In genomic region chr3:111591555-111591954, GRCh38 we compare ENCODE assay signal across 24 cellular contexts. TPM values are rescaled to one million over a fixed set of nuclear protein-coding genes. Genes with fewer than 3 reads are reported as not detected.
A peak's percentile ranks its signal among the peaks of the same experiment; 100 is the strongest.
DNase-seq lines count a peak whose midpoint lies in the region; ATAC-seq and TF ChIP-seq lines count a peak whose summit lies in the region.
"Had no signal": no experiment of that assay in that cellular context is flagged by ENCODE, and none has a peak within 500 bp of the region (broad histone marks: within the 10 kb centered on the region; RNA-seq: fewer than 3 reads in every experiment).

No MANE protein-coding gene starts in this region.

- H2AFZ ChIP-seq in smooth muscle cell (ENCODE audit: low read depth), result peak overlapping the region; percentile 20
- H2AFZ ChIP-seq: hepatocyte had no signal

- no peak overlapping the region for H3K4me3 ChIP-seq in adipocyte (ENCODE audit: low read length)
- no peak overlapping the region for H3K4me3 ChIP-seq in smooth muscle cell
- no peak overlapping the region for H3K4me3 ChIP-seq in suprapubic skin
- H3K4me3 ChIP-seq: hepatocyte, K562 had no signal

- peak overlapping the region; percentile 91 for H3K4me3 Mint-ChIP-seq in activated T-cell treated with anti-CD3 and anti-CD28 coated beads, Interleukin-2, amount 50 U/mL, for 24 hours
- H3K4me3 Mint-ChIP-seq: activated naive CD4-positive, alpha-beta T cell treated with anti-CD3 and anti-CD28 coated beads, Interleukin-2, amount 10 ng/mL, durations not matched to agents 7 days and 5 days; memory B cell; neural crest cell had no signal

- H3K27me3 Mint-ChIP-seq in activated T-cell treated with anti-CD3 and anti-CD28 coated beads, Interleukin-2, amount 50 U/mL, for 24 hours, result no peaks in the 10 kb centered on the region
- H3K27me3 Mint-ChIP-seq: activated naive CD4-positive, alpha-beta T cell treated with anti-CD3 and anti-CD28 coated beads, Interleukin-2, amount 10 ng/mL, durations not matched to agents 7 days and 5 days; stimulated activated naive B cell treated with anti-CD40 and anti-IgM and Interleukin-4, amounts not matched to agents 10 μg/mL and 1 μg/mL and 100 μg/mL, for 72 hours had no signal

- no peaks in the 10 kb centered on the region for H3K9me3 ChIP-seq in adipocyte (ENCODE audit: control insufficient read depth, low read length)
- H3K9me3 ChIP-seq in smooth muscle cell (replicated peaks; ENCODE audit: low read depth), result no peaks in the 10 kb centered on the region
- H3K9me3 ChIP-seq in suprapubic skin, result no peaks in the 10 kb centered on the region

- no peaks in the 10 kb centered on the region for H3K27me3 ChIP-seq in adipocyte (replicated peaks; ENCODE audit: control insufficient read depth, insufficient read depth, low read length)
- H3K27me3 ChIP-seq in smooth muscle cell (ENCODE audit: low read depth), result no peaks in the 10 kb centered on the region
- H3K27me3 ChIP-seq in suprapubic skin, result no peaks in the 10 kb centered on the region
- H3K27me3 ChIP-seq: hepatocyte had no signal

- no peak for DNase-seq in activated T-cell treated with anti-CD3 and anti-CD28 coated beads, Interleukin-2, amount 50 U/mL, for 24 hours
- DNase-seq in activated T-cell treated with anti-CD3 and anti-CD28 coated beads for 4 hours, result no peak
- DNase-seq in LHCN-M2 (ENCODE audit: low read depth), result peak; percentile 38
- peak; percentile 24 for DNase-seq in adipocyte (ENCODE audit: low read depth)
- DNase-seq in smooth muscle cell (lab: John Stamatoyannopoulos, UW; ENCODE audit: unreplicated experiment), result no peak
- DNase-seq in suprapubic skin (ENCODE audit: low spot score in 2 of 2), result no peak
- no peak for DNase-seq in HPDE6-E6E7 (ENCODE audit: extremely low spot score)
- DNase-seq: activated CD4-positive, alpha-beta T cell treated with anti-CD3 and anti-CD28 coated beads, Interleukin-2, amount 50 U/mL, for 48 hours; activated naive CD4-positive, alpha-beta T cell treated with anti-CD3 and anti-CD28 coated beads, Interleukin-2, amount 10 ng/mL, durations not matched to agents 7 days and 5 days; Caco-2; effector CD4-positive, alpha-beta T cell; kidney; NCI-H1048; NCI-H69; stimulated activated naive B cell treated with anti-CD40 and anti-IgM and Interleukin-4, amounts not matched to agents 10 μg/mL and 1 μg/mL and 100 μg/mL, for 72 hours had no signal

- H3K79me2 ChIP-seq in smooth muscle cell (ENCODE audit: low read depth), result no peaks in the 10 kb centered on the region
- H3K79me2 ChIP-seq: hepatocyte had no signal

- H3K27ac ChIP-seq in smooth muscle cell (ENCODE audit: low read depth) (peak overlapping the region; percentile 58), suprapubic skin (no peak overlapping the region)
- H3K27ac ChIP-seq: hepatocyte, HL-60 had no signal

- H3F3A ChIP-seq in smooth muscle cell (ENCODE audit: low read depth), result peaks cover 3% of the 10 kb centered on the region

- H3K9me3 Mint-ChIP-seq in activated T-cell treated with anti-CD3 and anti-CD28 coated beads, Interleukin-2, amount 50 U/mL, for 24 hours, result peaks cover 3% of the 10 kb centered on the region
- H3K9me3 Mint-ChIP-seq: memory B cell had no signal

- H3K36me3 ChIP-seq in adipocyte (ENCODE audit: control insufficient read depth, insufficient read depth, low read length, severe bottlenecking) (no peaks in the 10 kb centered on the region), smooth muscle cell (ENCODE audit: low read depth) (no peaks in the 10 kb centered on the region), suprapubic skin (no peaks in the 10 kb centered on the region)

- no peak for ATAC-seq in GM19035 (IDR thresholded peaks at IDR 0.05; ENCODE audit: unreplicated experiment)
- ATAC-seq: K562; stimulated activated naive B cell treated with anti-CD40 and anti-IgM and Interleukin-4, amounts not matched to agents 10 μg/mL and 1 μg/mL and 100 μg/mL, for 72 hours had no signal

- H3K36me3 Mint-ChIP-seq in activated T-cell treated with anti-CD3 and anti-CD28 coated beads, Interleukin-2, amount 50 U/mL, for 24 hours (ENCODE audit: low read depth), result peaks cover 88% of the 10 kb centered on the region
- H3K36me3 Mint-ChIP-seq: memory B cell had no signal

- no peak for TF ChIP-seq POLR2A in suprapubic skin (IDR thresholded peaks at IDR 0.05)

- no peak for TF ChIP-seq EP300 in suprapubic skin (IDR thresholded peaks at IDR 0.05)

- H4K20me1 ChIP-seq in smooth muscle cell (ENCODE audit: low read depth), result no peaks in the 10 kb centered on the region

- peak overlapping the region; percentile 92 for H3K27ac Mint-ChIP-seq in activated T-cell treated with anti-CD3 and anti-CD28 coated beads, Interleukin-2, amount 50 U/mL, for 24 hours
- H3K27ac Mint-ChIP-seq: activated naive CD4-positive, alpha-beta T cell treated with anti-CD3 and anti-CD28 coated beads, Interleukin-2, amount 10 ng/mL, durations not matched to agents 7 days and 5 days; memory B cell; stimulated activated naive B cell treated with anti-CD40 and anti-IgM and Interleukin-4, amounts not matched to agents 10 μg/mL and 1 μg/mL and 100 μg/mL, for 72 hours had no signal

- peaks cover 68% of the 10 kb centered on the region for H3K4me1 Mint-ChIP-seq in activated T-cell treated with anti-CD3 and anti-CD28 coated beads, Interleukin-2, amount 50 U/mL, for 24 hours (ENCODE audit: low read depth)
- H3K4me1 Mint-ChIP-seq: neural crest cell had no signal

- peak overlapping the region; percentile 58 for H3K4me2 ChIP-seq in smooth muscle cell
- H3K4me2 ChIP-seq: hepatocyte had no signal

- TF ChIP-seq CTCF in smooth muscle cell (IDR thresholded peaks at IDR 0.05; ENCODE audit: borderline replicate concordance, insufficient read depth, poor library complexity, severe bottlenecking) (no peak), suprapubic skin (IDR thresholded peaks at IDR 0.05) (no peak)

- H3K4me1 ChIP-seq in adipocyte (ENCODE audit: control insufficient read depth, insufficient read depth, low read length) (no peaks in the 10 kb centered on the region), smooth muscle cell (ENCODE audit: low read depth) (no peaks in the 10 kb centered on the region), suprapubic skin (peaks cover 9% of the 10 kb centered on the region)

- 83% methylated on average over 3 of the region's 3 CpGs for WGBS in smooth muscle cell (ENCODE audit: low lambda C conversion rate)
- WGBS in suprapubic skin, result 91% methylated on average over 3 of the region's 3 CpGs

- H3K9ac ChIP-seq in adipocyte (ENCODE audit: low read length), result no peak overlapping the region
- no peak overlapping the region for H3K9ac ChIP-seq in smooth muscle cell (ENCODE audit: low read depth)

RNA-seq across cellular contexts. Expression of gene ZBED2, which starts 3.6 kb away (rescaled TPM):
- not detected in 2 replicates for total RNA-seq in LHCN-M2 (2014; rRNA removed)
- polyA plus RNA-seq in LHCN-M2 (2012), result 0.04 TPM
- total RNA-seq in smooth muscle cell, result 9.2 and 11.9 TPM in 2 replicates
- polyA plus RNA-seq in smooth muscle cell, result 2.4 and 17.0 TPM in 2 replicates
- 1 to 10 TPM in 3 of 4 donors, not detected in 1; 2.3 to 4.5 (median 3.8) TPM for total RNA-seq in suprapubic skin
- total RNA-seq: neural crest cell, pulmonary artery endothelial cell, SK-MEL-5, ureter had no signal
- polyA plus RNA-seq: K562 had no signal

RNA-seq across cellular contexts. Expression of gene CD96, which starts 49.6 kb away (rescaled TPM):
- 0.11 TPM in 1 of 2 replicates, not detected in the other for total RNA-seq in LHCN-M2 (2014; rRNA removed)
- not detected for polyA plus RNA-seq in LHCN-M2 (2012)
- total RNA-seq in smooth muscle cell, result 0.09 TPM in 2 replicates
- polyA plus RNA-seq in smooth muscle cell, result 0.33 and 0.46 TPM in 2 replicates
- under 1 TPM in 3 of 4 donors, not detected in 1; 0.49 to 0.56 (median 0.55) TPM for total RNA-seq in suprapubic skin
- total RNA-seq: neural crest cell, pulmonary artery endothelial cell had no signal

Comparison
In these comparisons a context has a peak if more than half of its experiments do, and no peak if none do; other contexts are left out.
1. DNase-seq: peak in LHCN-M2 (single experiment) and adipocyte (single experiment); none in activated T-cell treated with anti-CD3 and anti-CD28 coated beads, Interleukin-2, amount 50 U/mL, for 24 hours (single experiment), activated T-cell treated with anti-CD3 and anti-CD28 coated beads for 4 hours (single experiment), smooth muscle cell (single experiment), suprapubic skin (0 of 2) and HPDE6-E6E7 (single experiment).